ENCODE assay signal across 8 cellular contexts in the genomic region with DNA sequence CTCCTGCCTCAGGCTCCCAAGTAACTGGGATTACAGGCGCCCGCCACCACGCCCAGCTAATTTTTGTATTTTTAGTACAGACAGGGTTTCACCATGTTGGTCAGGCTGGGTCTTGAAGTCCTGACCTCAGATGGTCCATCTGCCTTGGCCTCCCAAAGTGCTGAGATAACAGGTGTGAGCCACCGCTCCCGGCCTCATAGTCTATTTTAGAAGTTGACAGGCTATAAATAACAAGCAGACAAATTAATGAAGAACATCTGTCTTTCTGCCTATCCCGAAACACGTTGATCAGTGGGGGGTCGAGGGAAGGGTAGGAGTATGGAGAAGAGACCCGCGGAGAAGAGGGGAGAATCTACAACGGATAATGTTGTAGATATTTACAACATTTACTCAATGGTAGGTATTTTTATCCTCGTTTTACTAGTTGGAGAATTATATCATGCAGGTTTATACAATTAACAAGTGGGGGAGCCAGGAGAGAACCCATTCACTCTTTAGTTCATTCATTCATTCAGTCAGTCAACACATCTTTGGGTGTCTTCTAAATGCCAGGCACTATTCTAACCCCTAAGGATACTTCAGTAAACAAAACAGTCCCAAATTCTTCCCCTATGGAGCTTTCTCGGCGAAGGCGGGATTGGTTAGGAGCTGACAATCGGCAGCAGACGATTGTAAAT. TPM values are rescaled to one million over a fixed set of nuclear protein-coding genes. Genes with fewer than 3 reads are reported as not detected.
DNase-seq lines count a peak whose midpoint lies in the region; ATAC-seq lines count a peak whose summit lies in the region.

No MANE protein-coding gene starts in this region.

- H3K4me1 Mint-ChIP-seq in IgD-negative memory B cell: peaks cover 26 to 34% (median 26%) of the 10 kb centered on the region in 3 donors

- peak overlapping the region; percentile 82 for H3K4me3 ChIP-seq in neuron (ENCODE audit: low read length)

- H3K27me3 ChIP-seq in neuron (ENCODE audit: insufficient read depth, low read length): no peaks in the 10 kb centered on the region

- H3K9me3 Mint-ChIP-seq in IgD-negative memory B cell: no peaks in the 10 kb centered on the region

- H2AFZ ChIP-seq in neuron (ENCODE audit: low read depth, low read length): peak overlapping the region; percentile 100

- H3K27ac ChIP-seq in caudate nucleus (ENCODE audit: low read depth, low read length): peak overlapping the region; percentile 49

- peak; percentile 64 for DNase-seq in DMS 273 treated with DMSO at 0.1 percent for 48 hours (lab: John Stamatoyannopoulos, UW)
- DNase-seq in caudate nucleus (lab: John Stamatoyannopoulos, UW): no peak
- DNase-seq in NCI-H187 (lab: John Stamatoyannopoulos, UW): no peak
- DNase-seq in cerebellum (ENCODE audit: low spot score): no peak
- DNase-seq in cortex of kidney (lab: John Stamatoyannopoulos, UW): no peak

- peaks cover 10% of the 10 kb centered on the region for H3K4me1 ChIP-seq in neuron (ENCODE audit: insufficient read depth, low read length)

- H3K27me3 Mint-ChIP-seq in IgD-negative memory B cell: peaks cover 3% of the 10 kb centered on the region

- no peaks in the 10 kb centered on the region for H3K36me3 ChIP-seq in neuron (ENCODE audit: insufficient read depth, low read length)

- H3K36me3 Mint-ChIP-seq in IgD-negative memory B cell: peaks cover 4% of the 10 kb centered on the region

- H3K9me3 ChIP-seq in neuron (ENCODE audit: low read length): no peaks in the 10 kb centered on the region

- ATAC-seq in HG02610 (IDR thresholded peaks at IDR 0.05; ENCODE audit: unreplicated experiment): no peak

- H3K4me3 Mint-ChIP-seq in IgD-negative memory B cell: peak overlapping the region; percentile 84 to 94 (median 91)

- H3K27ac Mint-ChIP-seq in IgD-negative memory B cell: peak overlapping the region; percentile 66 to 97 (median 91)

RNA-seq across cellular contexts. Expression of gene IFNAR2, which starts 0.5 kb away (rescaled TPM):
- polyA plus RNA-seq in IgD-negative memory B cell: 57.2 TPM
- total RNA-seq in cerebellum: 14.7 TPM

RNA-seq across cellular contexts. Expression of gene IL10RB, which starts 36.9 kb away (rescaled TPM):
- 56.6 TPM for polyA plus RNA-seq in IgD-negative memory B cell
- total RNA-seq in cerebellum: 9.9 TPM
